25 cellular contexts compared by ENCODE assay signal in the genomic region with DNA sequence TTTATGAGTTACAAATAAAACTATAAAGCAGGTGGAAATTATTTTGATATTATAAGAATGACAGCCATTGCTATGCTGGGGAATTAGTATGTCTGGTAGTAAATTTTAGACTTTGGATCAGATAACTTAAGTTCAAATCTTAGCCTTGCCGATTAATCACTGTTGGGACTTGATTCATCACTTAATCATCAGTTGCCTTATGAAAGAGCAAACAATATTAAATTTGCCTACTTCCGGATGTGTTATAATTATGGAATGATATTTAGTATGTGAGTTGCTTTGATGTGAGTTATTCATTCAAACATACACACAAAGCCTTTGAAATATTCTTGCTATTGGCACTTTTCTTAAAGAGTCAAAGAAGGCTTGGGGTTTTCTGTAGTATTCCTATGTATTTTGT.
DNase-seq lines count a peak whose midpoint lies in the region; ATAC-seq, FAIRE-seq and TF ChIP-seq lines count a peak whose summit lies in the region.
"Had no signal": no experiment of that assay in that cellular context is flagged by ENCODE, and none has a peak within 500 bp of the region (broad histone marks: within the 10 kb centered on the region; RNA-seq: fewer than 3 reads in every experiment).

No MANE protein-coding gene starts in this region.

- H3K27me3 ChIP-seq in PC-9 (ENCODE audit: insufficient read depth, low read depth) = no peaks in the 10 kb centered on the region
- H3K27me3 ChIP-seq in suprapubic skin = no peaks in the 10 kb centered on the region
- H3K27me3 ChIP-seq: MG63 had no signal

- H3K9me3 Mint-ChIP-seq in endothelial cell (ENCODE audit: unreplicated experiment) = no peaks in the 10 kb centered on the region
- H3K9me3 Mint-ChIP-seq in activated naive CD4-positive, alpha-beta T cell treated with anti-CD3 and anti-CD28 coated beads, Interleukin-2, amount 50 U/mL, for 72 hours = peaks cover 21 to 28% of the 10 kb centered on the region in 2 donors

- H2AFZ ChIP-seq in PC-9 = no peak overlapping the region

- H3K4me2 ChIP-seq in PC-9 = 0 out of 2 replicates have a peak overlapping the region, but pooled peaks have one; percentile 50

- DNase-seq in H54 (ENCODE audit: insufficient read length, low spot score) (no peak), PC-9 (peak in 1 of 2 experiments; percentile 39), epithelial cell of esophagus (ENCODE audit: low read depth) (peak; percentile 78), endothelial cell (ENCODE audit: low spot score) (no peak), suprapubic skin (ENCODE audit: low spot score in 2 of 2) (no peak)
- no peak for DNase-seq in activated naive CD4-positive, alpha-beta T cell treated with anti-CD3 and anti-CD28 coated beads, Interleukin-2, amount 50 U/mL, for 72 hours (ENCODE audit: low spot score in 2 of 2)
- DNase-seq: Caco-2; CD8-positive, alpha-beta T cell; DMS79; H7; Kasumi-1; MG63; NCI-H2029; NCI-H446; NCI-H526; NCI-H82; NK-92 treated with Interleukin-12 subunit alpha and Interleukin-12 subunit beta, amount 100 ng/mL, for 24 hours; PC-3; RPMI8226; SHP77 treated with DMSO at 0.1 percent for 48 hours had no signal

- no peak overlapping the region for H3K4me3 Mint-ChIP-seq in endothelial cell (ENCODE audit: unreplicated experiment)
- H3K4me3 Mint-ChIP-seq: B cell; CD8-positive, alpha-beta T cell had no signal

- H3K27ac Mint-ChIP-seq in endothelial cell (ENCODE audit: unreplicated experiment) = no peak overlapping the region
- no peak overlapping the region for H3K27ac Mint-ChIP-seq in activated naive CD4-positive, alpha-beta T cell treated with anti-CD3 and anti-CD28 coated beads, Interleukin-2, amount 50 U/mL, for 72 hours
- H3K27ac Mint-ChIP-seq: B cell; CD8-positive, alpha-beta T cell had no signal

- H3K9me3 ChIP-seq in PC-9 (ENCODE audit: insufficient read depth, low read depth) (no peaks in the 10 kb centered on the region), suprapubic skin (peaks cover 3% of the 10 kb centered on the region)
- H3K9me3 ChIP-seq: Caco-2, MG63 had no signal

- peak overlapping the region; percentile 64 for H3K27ac ChIP-seq in PC-9
- H3K27ac ChIP-seq in suprapubic skin = no peak overlapping the region
- H3K27ac ChIP-seq: C4-2B had no signal

- no peak for ATAC-seq in HG03045 (IDR thresholded peaks at IDR 0.05; ENCODE audit: unreplicated experiment)
- ATAC-seq in activated naive CD4-positive, alpha-beta T cell treated with anti-CD3 and anti-CD28 coated beads, Interleukin-2, amount 50 U/mL, for 72 hours = no peak
- ATAC-seq: CD8-positive, alpha-beta T cell; K562; PC-3 had no signal

- H3K4me3 ChIP-seq in PC-9 = no peak overlapping the region
- H3K4me3 ChIP-seq in epithelial cell of esophagus (ENCODE audit: low read length) = no peak overlapping the region
- no peak overlapping the region for H3K4me3 ChIP-seq in suprapubic skin
- H3K4me3 ChIP-seq: K562, MG63 had no signal

- POLR2A ChIA-PET in PC-9 (lab: Charles Lee; ENCODE audit: unreplicated experiment) = no interaction called here

- 51% methylated on average over 2 of the region's 2 CpGs for WGBS in suprapubic skin

- TF ChIP-seq POLR2A in H54 (IDR thresholded peaks at IDR 0.05; ENCODE audit: low read depth, low read length) = no peak
- TF ChIP-seq POLR2A in suprapubic skin (IDR thresholded peaks at IDR 0.05) = no peak

- peaks cover 2% of the 10 kb centered on the region for H3K27me3 Mint-ChIP-seq in endothelial cell (ENCODE audit: unreplicated experiment)
- H3K27me3 Mint-ChIP-seq: B cell had no signal

- H3K36me3 Mint-ChIP-seq in endothelial cell (ENCODE audit: low read depth, unreplicated experiment) = no peaks in the 10 kb centered on the region
- peaks cover 0 to under 1% of the 10 kb centered on the region in 2 donors for H3K36me3 Mint-ChIP-seq in activated naive CD4-positive, alpha-beta T cell treated with anti-CD3 and anti-CD28 coated beads, Interleukin-2, amount 50 U/mL, for 72 hours
- H3K36me3 Mint-ChIP-seq: CD8-positive, alpha-beta T cell had no signal

- H3K36me3 ChIP-seq in PC-9 (ENCODE audit: low read depth) = no peaks in the 10 kb centered on the region
- no peaks in the 10 kb centered on the region for H3K36me3 ChIP-seq in suprapubic skin
- H3K36me3 ChIP-seq: MG63 had no signal

- TF ChIP-seq CTCF in PC-9 (conservative IDR thresholded peaks at IDR 0.05) (no peak), epithelial cell of esophagus (IDR thresholded peaks at IDR 0.05; ENCODE audit: insufficient read depth, low read depth, low read length, missing control alignments) (no peak), endothelial cell (IDR thresholded peaks at IDR 0.05; ENCODE audit: unreplicated experiment) (no peak), suprapubic skin (IDR thresholded peaks at IDR 0.05) (no peak)

- H3K79me2 ChIP-seq in PC-9 (ENCODE audit: low read depth) = no peaks in the 10 kb centered on the region

- CTCF ChIA-PET in PC-9 (lab: Charles Lee) = no interaction called here

- peak; percentile 91 for FAIRE-seq in H54 (lab: Jason Lieb, UNC)
- FAIRE-seq: HTR-8/SVneo, K562 had no signal

- H4K20me1 ChIP-seq in PC-9 (ENCODE audit: insufficient read depth) = no peaks in the 10 kb centered on the region

- TF ChIP-seq EP300 in suprapubic skin (IDR thresholded peaks at IDR 0.05) = no peak

- BruUV-seq in PC-9 (replicated peaks; lab: Mats Ljungman, UMichigan) = no TSS peak

- H3F3A ChIP-seq in PC-9 (ENCODE audit: insufficient read depth, low read depth) = no peaks in the 10 kb centered on the region

- no peaks in the 10 kb centered on the region for H3K4me1 Mint-ChIP-seq in endothelial cell (ENCODE audit: unreplicated experiment)
- H3K4me1 Mint-ChIP-seq: B cell had no signal

- intact Hi-C loops in PC-9 (cut with micrococcal nuclease; ENCODE audit: unreplicated experiment) = no loop called here

- H3K4me1 ChIP-seq in PC-9 (replicated peaks; ENCODE audit: insufficient read depth) = peaks cover 27% of the 10 kb centered on the region
- no peaks in the 10 kb centered on the region for H3K4me1 ChIP-seq in suprapubic skin
- H3K4me1 ChIP-seq: Caco-2 had no signal

- H3K9me2 ChIP-seq in PC-9 (ENCODE audit: insufficient read depth) = no peaks in the 10 kb centered on the region
